ENCODE assay signal across 12 cellular contexts in the genomic region with DNA sequence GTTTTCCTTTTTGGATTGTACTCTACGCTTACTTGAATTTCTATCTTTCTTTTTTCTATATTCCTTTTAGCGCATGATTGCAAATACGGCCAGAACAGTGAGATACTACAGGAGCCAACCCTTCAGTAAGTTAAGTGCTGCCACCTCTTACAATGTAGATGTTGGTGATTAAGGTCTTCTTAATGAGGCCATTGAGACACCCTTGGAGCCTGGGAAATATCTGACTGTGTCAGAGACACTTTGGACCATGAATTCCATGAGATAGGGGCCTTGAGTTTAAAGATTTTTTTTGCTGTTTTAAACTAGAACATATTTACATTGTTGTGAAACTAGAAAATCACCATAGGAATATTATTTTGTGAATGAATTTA. TPM values are rescaled to one million over a fixed set of nuclear protein-coding genes. Genes with fewer than 3 reads are reported as not detected.
DNase-seq lines count a peak whose midpoint lies in the region; ATAC-seq and TF ChIP-seq lines count a peak whose summit lies in the region.
"Had no signal": no experiment of that assay in that cellular context is flagged by ENCODE, and none has a peak within 500 bp of the region (broad histone marks: within the 10 kb centered on the region; RNA-seq: fewer than 3 reads in every experiment).

No MANE protein-coding gene starts in this region.

- peak overlapping the region; percentile 92 for H3K27ac ChIP-seq in PC-3 (ENCODE audit: low read length)
- peak overlapping the region; percentile 56 to 86 (median 79) for H3K27ac ChIP-seq in esophagus squamous epithelium

- DNase-seq in DMS53 (lab: John Stamatoyannopoulos, UW): peak; percentile 77
- DNase-seq in PC-3: no peak
- no peak for DNase-seq in esophagus squamous epithelium (lab: John Stamatoyannopoulos, UW)
- DNase-seq in osteocyte (ENCODE audit: extremely low spot score, unreplicated experiment): no peak
- DNase-seq in GM10248 (ENCODE audit: extremely low spot score): no peak
- DNase-seq in GM19238 (ENCODE audit: insufficient read length, low spot score): no peak
- DNase-seq: CD4-positive, alpha-beta memory T cell; NCI-H345 had no signal

- no peaks in the 10 kb centered on the region for H3K27me3 Mint-ChIP-seq in osteocyte (ENCODE audit: unreplicated experiment)
- H3K27me3 Mint-ChIP-seq: activated naive CD8-positive, alpha-beta T cell; IgD-negative memory B cell had no signal

- CTCF ChIA-PET in PC-3 (lab: Charles Lee) (interaction anchor here (1.1 to 1.2 kb wide), 2 partner anchors 21 to 25 kb away, joined by 3 to 6 read pairs; no protein-coding TSS in a partner anchor), GM10248 (lab: Yijun Ruan, JAX) (interaction anchor here (1.9 to 5.4 kb wide), 3 partner anchors 20 to 169 kb away, joined by 4 to 42 read pairs (median 8); no protein-coding TSS in a partner anchor)

- H3K9me3 Mint-ChIP-seq in osteocyte (ENCODE audit: unreplicated experiment): peaks cover 3% of the 10 kb centered on the region
- H3K9me3 Mint-ChIP-seq: CD4-positive, alpha-beta memory T cell had no signal

- H2AFZ ChIP-seq in PC-3 (ENCODE audit: low read length): no peak overlapping the region

- peak; percentile 2; the same call in 1 of the 2 replicates for ATAC-seq in PC-3
- no peak for ATAC-seq in HG03378 (IDR thresholded peaks at IDR 0.05; ENCODE audit: unreplicated experiment)
- ATAC-seq in GM21423 (IDR thresholded peaks at IDR 0.05; ENCODE audit: unreplicated experiment): no peak

- BruUV-seq in PC-3 (replicated peaks; lab: Mats Ljungman, UMichigan): no TSS peak

- no peak for TF ChIP-seq CTCF in PC-3 (conservative IDR thresholded peaks at IDR 0.05; ENCODE audit: low read depth, low read length)
- TF ChIP-seq CTCF in esophagus squamous epithelium (IDR thresholded peaks at IDR 0.05): no peak
- TF ChIP-seq CTCF in osteocyte (IDR thresholded peaks at IDR 0.05): no peak
- TF ChIP-seq CTCF in GM10248 (IDR thresholded peaks at IDR 0.05; ENCODE audit: control extremely low read depth, extremely low read depth, low read depth, missing control alignments): no peak

- H3K27me3 ChIP-seq in PC-3 (ENCODE audit: low read length): no peaks in the 10 kb centered on the region
- H3K27me3 ChIP-seq in esophagus squamous epithelium: no peaks in the 10 kb centered on the region

- H3K4me3 Mint-ChIP-seq in osteocyte (ENCODE audit: unreplicated experiment): no peak overlapping the region
- H3K4me3 Mint-ChIP-seq: activated naive CD8-positive, alpha-beta T cell; CD4-positive, alpha-beta memory T cell; IgD-negative memory B cell had no signal

- H3K36me3 Mint-ChIP-seq in osteocyte (ENCODE audit: unreplicated experiment): no peaks in the 10 kb centered on the region
- H3K36me3 Mint-ChIP-seq: activated naive CD8-positive, alpha-beta T cell; CD4-positive, alpha-beta memory T cell; IgD-negative memory B cell had no signal

- POLR2A ChIA-PET in PC-3 (lab: Charles Lee; ENCODE audit: unreplicated experiment): no interaction called here
- POLR2A ChIA-PET in GM10248 (lab: Yijun Ruan, JAX): no interaction called here

- H3K4me2 ChIP-seq in PC-3 (ENCODE audit: low read length): peak overlapping the region; percentile 78

- H3F3A ChIP-seq in PC-3 (ENCODE audit: low read length, unreplicated experiment): no peaks in the 10 kb centered on the region

- intact Hi-C loops in PC-3 (cut with micrococcal nuclease): no loop called here
- intact Hi-C loops in esophagus squamous epithelium (cut with DNase I): no loop called here

- H4K20me1 ChIP-seq in PC-3 (ENCODE audit: low read length): no peaks in the 10 kb centered on the region

- H3K4me1 ChIP-seq in PC-3 (ENCODE audit: insufficient read depth, low read length) (peaks cover 63% of the 10 kb centered on the region), esophagus squamous epithelium (peaks cover 11 to 44% (median 14%) of the 10 kb centered on the region in 3 donors)

- no peaks in the 10 kb centered on the region for H3K9me3 ChIP-seq in PC-3 (ENCODE audit: low read length)
- no peaks in the 10 kb centered on the region for H3K9me3 ChIP-seq in esophagus squamous epithelium

- H3K4me1 Mint-ChIP-seq in osteocyte (ENCODE audit: unreplicated experiment): peaks cover 54% of the 10 kb centered on the region
- H3K4me1 Mint-ChIP-seq: CD4-positive, alpha-beta memory T cell had no signal

- no peak for TF ChIP-seq POLR2A in esophagus squamous epithelium (IDR thresholded peaks at IDR 0.05)

- no peaks in the 10 kb centered on the region for H3K9me2 ChIP-seq in PC-3 (replicated peaks; ENCODE audit: low read length)

- peak overlapping the region; percentile 8; the same call in 1 of the 2 replicates for H3K4me3 ChIP-seq in PC-3 (ENCODE audit: low read length)
- no peak overlapping the region for H3K4me3 ChIP-seq in esophagus squamous epithelium

- peak overlapping the region; percentile 92 for H3K27ac Mint-ChIP-seq in osteocyte (ENCODE audit: unreplicated experiment)
- H3K27ac Mint-ChIP-seq: activated naive CD8-positive, alpha-beta T cell; CD4-positive, alpha-beta memory T cell; IgD-negative memory B cell had no signal

- no peaks in the 10 kb centered on the region for H3K79me2 ChIP-seq in PC-3 (ENCODE audit: low read length)

- H3K9ac ChIP-seq in PC-3 (ENCODE audit: low read length): peak overlapping the region; percentile 66

- WGBS in esophagus squamous epithelium, 2 donors: 62 to 67% methylated on average over 3 of the region's 3 CpGs

- H3K36me3 ChIP-seq in PC-3 (ENCODE audit: low read depth, low read length) (no peaks in the 10 kb centered on the region), esophagus squamous epithelium (no peaks in the 10 kb centered on the region)

RNA-seq across cellular contexts. Expression of a gene that starts 27.1 kb away (rescaled TPM):
- total RNA-seq in PC-3 (2014; rRNA removed) (23.1 and 29.8 TPM in 2 replicates), esophagus squamous epithelium (10 to 100 TPM in 3 of 4 donors, 1 to 10 TPM in 1; 7.2 to 55.3 (median 26.3) TPM), osteocyte (56.4 and 57.4 TPM in 2 replicates)
